8 cellular contexts compared by ENCODE assay signal in the genomic region with DNA sequence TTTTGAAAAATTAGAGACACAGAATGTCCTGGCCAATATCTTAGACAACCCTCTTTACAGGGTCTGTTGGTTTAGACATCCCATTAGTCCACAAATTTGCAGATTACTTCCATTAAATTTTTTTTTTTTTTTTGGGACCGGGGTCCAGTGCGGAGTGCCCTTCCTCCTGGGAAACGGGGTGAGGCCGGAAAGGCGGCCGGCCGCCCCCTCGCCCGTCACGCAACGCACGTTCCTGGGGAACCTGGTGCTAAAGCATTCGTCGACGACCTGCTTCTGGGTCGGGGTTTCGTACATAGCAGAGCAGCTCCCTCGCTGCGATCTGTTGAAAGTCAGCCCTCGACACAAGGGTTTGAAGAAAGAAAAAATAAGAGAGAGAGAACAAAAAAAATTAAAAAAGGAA. TPM values are rescaled to one million over a fixed set of nuclear protein-coding genes. Genes with fewer than 3 reads are reported as not detected.
"Had no signal": no experiment of that assay in that cellular context is flagged by ENCODE, and none has a peak within 500 bp of the region (broad histone marks: within the 10 kb centered on the region; RNA-seq: fewer than 3 reads in every experiment).

No MANE protein-coding gene starts in this region.

- DNase-seq: IMR-90, KBM-7, KG1 had no signal

- FAIRE-seq: HepG2, HTR-8/SVneo had no signal

- H3K4me3 Mint-ChIP-seq: IgD-negative memory B cell had no signal

- ATAC-seq: HepG2 had no signal

- H3K4me1 Mint-ChIP-seq: IgD-negative memory B cell had no signal

- H3K27ac Mint-ChIP-seq: IgD-negative memory B cell had no signal

- H3K27ac ChIP-seq: HL-60 had no signal

- H3K27me3 Mint-ChIP-seq: IgD-negative memory B cell had no signal

RNA-seq across cellular contexts. Expression of a gene that starts 48.3 kb away (rescaled TPM):
- total RNA-seq: HT1080 had no signal
